Comparison of ENCODE assay signal across 8 cellular contexts in the genomic region with DNA sequence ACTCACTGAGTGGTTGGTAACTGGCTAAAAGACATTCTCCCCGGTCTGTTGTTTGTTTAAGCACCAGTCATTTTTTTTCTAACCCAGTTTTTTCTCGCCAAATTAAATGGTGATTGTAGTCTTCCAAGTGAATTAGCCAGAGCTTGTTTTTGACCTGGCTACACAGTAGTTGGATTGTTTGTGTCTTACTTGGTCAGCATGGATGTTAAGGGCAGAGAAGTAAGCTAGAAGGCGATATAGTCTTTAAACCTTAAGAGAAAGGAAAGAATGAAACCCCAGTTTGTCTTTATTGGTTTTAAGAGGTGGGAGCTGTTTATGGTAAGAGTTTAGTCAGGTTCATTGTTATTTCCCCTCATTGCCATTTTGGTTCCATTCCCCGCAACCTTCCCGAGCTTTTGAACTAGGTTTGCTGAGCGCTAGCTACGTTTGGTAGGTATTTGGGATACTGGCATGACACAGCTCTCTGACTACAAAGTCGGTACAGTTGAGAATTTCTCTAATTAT. TPM values are rescaled to one million over a fixed set of nuclear protein-coding genes. Genes with fewer than 3 reads are reported as not detected.
DNase-seq lines count a peak whose midpoint lies in the region; ATAC-seq and TF ChIP-seq lines count a peak whose summit lies in the region.

No MANE protein-coding gene starts in this region.

- CTCF ChIA-PET in activated CD8-positive, alpha-beta T cell treated with anti-CD3 and anti-CD28 coated beads for 36 hours (lab: Charles Lee), result interaction anchor here (0.8 to 2.5 kb wide), 8 partner anchors 10 to 226 kb away, joined by 3 to 11 read pairs (median 6); a partner anchor contains a TSS

- peaks cover 61% of the 10 kb centered on the region for H3K4me1 ChIP-seq in CD4-positive, CD25-positive, alpha-beta regulatory T cell (ENCODE audit: control insufficient read depth, insufficient read depth, low read length, poor library complexity, severe bottlenecking)
- H3K4me1 ChIP-seq in esophagus squamous epithelium, result peaks cover 15 to 77% (median 32%) of the 10 kb centered on the region in 3 donors
- peaks cover 14% of the 10 kb centered on the region for H3K4me1 ChIP-seq in parathyroid adenoma

- intact Hi-C loops in esophagus squamous epithelium (cut with DNase I), result loop anchor here (5.0 kb wide), 1 partner anchor 127 kb away; no protein-coding TSS in a partner anchor
- intact Hi-C loops in activated CD8-positive, alpha-beta T cell treated with anti-CD3 and anti-CD28 coated beads for 36 hours (cut with micrococcal nuclease), result loop anchor here (5.0 kb wide), 2 partner anchors 57 to 127 kb away; no protein-coding TSS in a partner anchor

- peaks cover 22% of the 10 kb centered on the region for H3K79me2 ChIP-seq in parathyroid adenoma

- peaks cover 7 to 42% (median 23%) of the 10 kb centered on the region in 4 donors for H3K4me1 Mint-ChIP-seq in CD4-positive, CD25-positive, alpha-beta regulatory T cell
- peaks cover 39% of the 10 kb centered on the region for H3K4me1 Mint-ChIP-seq in activated CD8-positive, alpha-beta T cell treated with anti-CD3 and anti-CD28 coated beads for 36 hours (ENCODE audit: low read depth)

- peak overlapping the region; percentile 88 for H3K4me2 ChIP-seq in parathyroid adenoma (ENCODE audit: low read length)

- peaks cover 3% of the 10 kb centered on the region for H3K36me3 ChIP-seq in CD4-positive, CD25-positive, alpha-beta regulatory T cell (ENCODE audit: control insufficient read depth, insufficient read depth, low read length)
- H3K36me3 ChIP-seq in esophagus squamous epithelium, result peaks cover 0 to 11% (median 0%) of the 10 kb centered on the region in 3 donors
- H3K36me3 ChIP-seq in parathyroid adenoma (ENCODE audit: control insufficient read depth, insufficient read depth, low read length), result no peaks in the 10 kb centered on the region

- DNase-seq in CD4-positive, CD25-positive, alpha-beta regulatory T cell, result no peak
- DNase-seq in NCI-H69 (lab: John Stamatoyannopoulos, UW) (peak; percentile 18), esophagus squamous epithelium (lab: John Stamatoyannopoulos, UW) (no peak), GM13976 (ENCODE audit: low spot score) (no peak)
- no peak for DNase-seq in activated CD8-positive, alpha-beta memory T cell treated with anti-CD3 and anti-CD28 coated beads, Interleukin-2, amount 50 U/mL, for 4 hours
- no peak for DNase-seq in activated CD8-positive, alpha-beta T cell treated with anti-CD3 and anti-CD28 coated beads for 36 hours

- ATAC-seq in CD4-positive, CD25-positive, alpha-beta regulatory T cell (ENCODE audit: low read depth in 2 of 2), result no peak
- ATAC-seq in HG03135 (IDR thresholded peaks at IDR 0.05; ENCODE audit: unreplicated experiment), result no peak
- ATAC-seq in activated CD8-positive, alpha-beta T cell treated with anti-CD3 and anti-CD28 coated beads for 36 hours, result no peak

- peaks cover 16% of the 10 kb centered on the region for H3K36me3 Mint-ChIP-seq in CD4-positive, CD25-positive, alpha-beta regulatory T cell
- peaks cover 21% of the 10 kb centered on the region for H3K36me3 Mint-ChIP-seq in activated CD8-positive, alpha-beta T cell treated with anti-CD3 and anti-CD28 coated beads for 36 hours (ENCODE audit: low read depth)

- POLR2A ChIA-PET in activated CD8-positive, alpha-beta T cell treated with anti-CD3 and anti-CD28 coated beads for 36 hours (lab: Charles Lee), result interaction anchor here (0.6 to 1.8 kb wide), 4 partner anchors 17 to 28 kb away, joined by 3 to 8 read pairs (median 6); no protein-coding TSS in a partner anchor

- H3K27ac ChIP-seq in CD4-positive, CD25-positive, alpha-beta regulatory T cell (ENCODE audit: insufficient read depth, low read length, poor library complexity, severe bottlenecking), result peak overlapping the region; percentile 73
- peak overlapping the region; percentile 84 to 94 (median 89) for H3K27ac ChIP-seq in esophagus squamous epithelium
- no peak overlapping the region for H3K27ac ChIP-seq in parathyroid adenoma

- H3K9ac ChIP-seq in parathyroid adenoma, result no peak overlapping the region

- no peaks in the 10 kb centered on the region for H3K27me3 ChIP-seq in CD4-positive, CD25-positive, alpha-beta regulatory T cell (ENCODE audit: control insufficient read depth, insufficient read depth, low read length)
- H3K27me3 ChIP-seq in esophagus squamous epithelium (no peaks in the 10 kb centered on the region), parathyroid adenoma (ENCODE audit: control insufficient read depth, insufficient read depth, low read length) (no peaks in the 10 kb centered on the region)

- H3K4me3 ChIP-seq in CD4-positive, CD25-positive, alpha-beta regulatory T cell (ENCODE audit: low read depth, low read length), result peak overlapping the region; percentile 98
- H3K4me3 ChIP-seq in esophagus squamous epithelium (peak overlapping the region; percentile 52 to 87 (median 72)), parathyroid adenoma (ENCODE audit: low read depth, low read length) (peak overlapping the region; percentile 6)

- 36 to 39% methylated on average over 8 of the region's 8 CpGs for WGBS in esophagus squamous epithelium, 2 donors

- H3K9me3 Mint-ChIP-seq in CD4-positive, CD25-positive, alpha-beta regulatory T cell, result peaks cover 0 to 2% (median 0%) of the 10 kb centered on the region in 7 donors
- no peaks in the 10 kb centered on the region for H3K9me3 Mint-ChIP-seq in activated CD8-positive, alpha-beta T cell treated with anti-CD3 and anti-CD28 coated beads for 36 hours

- TF ChIP-seq CTCF in esophagus squamous epithelium (IDR thresholded peaks at IDR 0.05), result no peak
- TF ChIP-seq CTCF in parathyroid adenoma (IDR thresholded peaks at IDR 0.05), result no peak
- no peak for TF ChIP-seq CTCF in GM13976 (IDR thresholded peaks at IDR 0.05; ENCODE audit: borderline replicate concordance, control extremely low read depth, extremely low read depth, insufficient read depth, missing control alignments)
- TF ChIP-seq CTCF in activated CD8-positive, alpha-beta T cell treated with anti-CD3 and anti-CD28 coated beads for 36 hours (IDR thresholded peaks at IDR 0.05), result no peak

- no peak overlapping the region for H2AFZ ChIP-seq in parathyroid adenoma

- H3K27ac Mint-ChIP-seq in CD4-positive, CD25-positive, alpha-beta regulatory T cell, result no peak overlapping the region
- H3K27ac Mint-ChIP-seq in activated CD8-positive, alpha-beta T cell treated with anti-CD3 and anti-CD28 coated beads for 36 hours, result no peak overlapping the region

- no peaks in the 10 kb centered on the region for H3K9me3 ChIP-seq in CD4-positive, CD25-positive, alpha-beta regulatory T cell (ENCODE audit: control insufficient read depth in 2 of 2, low read length in 2 of 2)
- H3K9me3 ChIP-seq in esophagus squamous epithelium, result no peaks in the 10 kb centered on the region
- no peaks in the 10 kb centered on the region for H3K9me3 ChIP-seq in parathyroid adenoma (ENCODE audit: control insufficient read depth, low read length)

- H3K27me3 Mint-ChIP-seq in CD4-positive, CD25-positive, alpha-beta regulatory T cell, result no peaks in the 10 kb centered on the region
- peaks cover 2% of the 10 kb centered on the region for H3K27me3 Mint-ChIP-seq in activated CD8-positive, alpha-beta T cell treated with anti-CD3 and anti-CD28 coated beads for 36 hours

- H3K4me3 Mint-ChIP-seq in CD4-positive, CD25-positive, alpha-beta regulatory T cell, result no peak overlapping the region
- no peak overlapping the region for H3K4me3 Mint-ChIP-seq in activated CD8-positive, alpha-beta T cell treated with anti-CD3 and anti-CD28 coated beads for 36 hours

- in situ Hi-C loops in GM13976 (cut with MboI; ENCODE audit: low sequenced_read_pairs, unreplicated experiment), result no loop called here

- no peak for TF ChIP-seq POLR2A in esophagus squamous epithelium (IDR thresholded peaks at IDR 0.05)

RNA-seq across cellular contexts. Expression of a gene that starts 2.5 kb away (rescaled TPM):
- total RNA-seq in CD4-positive, CD25-positive, alpha-beta regulatory T cell, result 179 TPM
- 10 to 100 TPM in 2 of 4 donors, 1 to 10 TPM in 2; 6.7 to 22.3 (median 11.4) TPM for polyA plus RNA-seq in CD4-positive, CD25-positive, alpha-beta regulatory T cell
- 100 to 1,000 TPM in 1 of 4 donors, 10 to 100 TPM in 3; 46.0 to 121 (median 53.9) TPM for total RNA-seq in esophagus squamous epithelium
- total RNA-seq in activated CD8-positive, alpha-beta T cell treated with anti-CD3 and anti-CD28 coated beads for 36 hours, result 10 to 100 TPM; 26.3 to 27.3 TPM

Comparison
In these comparisons a context has a peak if more than half of its experiments do, and no peak if none do; other contexts are left out.
1. H3K4me3 ChIP-seq: peak in every context shown above with its lines; median percentile 98 in CD4-positive, CD25-positive, alpha-beta regulatory T cell; 72 in esophagus squamous epithelium; 6 in parathyroid adenoma.